Comparison of ENCODE assay signal across 9 cellular contexts in genomic region chr1:177948336-177948972, GRCh38.
DNase-seq lines count a peak whose midpoint lies in the region; ATAC-seq lines count a peak whose summit lies in the region.
"Had no signal": no experiment of that assay in that cellular context is flagged by ENCODE, and none has a peak within 500 bp of the region (broad histone marks: within the 10 kb centered on the region; RNA-seq: fewer than 3 reads in every experiment).

No MANE protein-coding gene starts in this region.

- peak; percentile 62 for DNase-seq in NCI-H1436 (lab: John Stamatoyannopoulos, UW)
- no peak for DNase-seq in NCI-H1436 treated with DMSO at 0.1 percent for 48 hours (lab: John Stamatoyannopoulos, UW)
- peak; percentile 50 for DNase-seq in HS-5 (ENCODE audit: low read depth)
- peak; percentile 20 for DNase-seq in NCI-H82 treated with DMSO at 0.1 percent for 48 hours (lab: John Stamatoyannopoulos, UW; ENCODE audit: unreplicated experiment)
- peak; percentile 26 for DNase-seq in brain pericyte (ENCODE audit: low read depth, low spot score)
- DNase-seq in islet precursor cell: peak; percentile 81

- ATAC-seq in GM21381 (IDR thresholded peaks at IDR 0.05; ENCODE audit: unreplicated experiment): peak; percentile 78
- peak; percentile 36 for ATAC-seq in stimulated activated memory B cell treated with anti-CD40 and anti-IgM and Interleukin-4, amounts not matched to agents 10 μg/mL and 1 μg/mL and 100 μg/mL, for 72 hours

- no peaks in the 10 kb centered on the region for H3K36me3 Mint-ChIP-seq in stimulated activated memory B cell treated with anti-CD40 and anti-IgM and Interleukin-4, amounts not matched to agents 10 μg/mL and 1 μg/mL and 100 μg/mL, for 72 hours
- H3K36me3 Mint-ChIP-seq: CD4-positive, CD25-positive, alpha-beta regulatory T cell had no signal

- no peaks in the 10 kb centered on the region for H3K9me3 Mint-ChIP-seq in stimulated activated memory B cell treated with anti-CD40 and anti-IgM and Interleukin-4, amounts not matched to agents 10 μg/mL and 1 μg/mL and 100 μg/mL, for 72 hours

- no peaks in the 10 kb centered on the region for H3K4me1 Mint-ChIP-seq in stimulated activated memory B cell treated with anti-CD40 and anti-IgM and Interleukin-4, amounts not matched to agents 10 μg/mL and 1 μg/mL and 100 μg/mL, for 72 hours
- H3K4me1 Mint-ChIP-seq: CD4-positive, CD25-positive, alpha-beta regulatory T cell had no signal

- no peak overlapping the region for H3K4me3 Mint-ChIP-seq in stimulated activated memory B cell treated with anti-CD40 and anti-IgM and Interleukin-4, amounts not matched to agents 10 μg/mL and 1 μg/mL and 100 μg/mL, for 72 hours
- H3K4me3 Mint-ChIP-seq: CD4-positive, CD25-positive, alpha-beta regulatory T cell had no signal

- peaks cover 12% of the 10 kb centered on the region for H3K27me3 Mint-ChIP-seq in stimulated activated memory B cell treated with anti-CD40 and anti-IgM and Interleukin-4, amounts not matched to agents 10 μg/mL and 1 μg/mL and 100 μg/mL, for 72 hours
- H3K27me3 Mint-ChIP-seq: CD4-positive, CD25-positive, alpha-beta regulatory T cell had no signal

- H3K27ac Mint-ChIP-seq in stimulated activated memory B cell treated with anti-CD40 and anti-IgM and Interleukin-4, amounts not matched to agents 10 μg/mL and 1 μg/mL and 100 μg/mL, for 72 hours: no peak overlapping the region
- H3K27ac Mint-ChIP-seq: CD4-positive, CD25-positive, alpha-beta regulatory T cell had no signal
